25 cellular contexts compared by ENCODE assay signal in the genomic region with DNA sequence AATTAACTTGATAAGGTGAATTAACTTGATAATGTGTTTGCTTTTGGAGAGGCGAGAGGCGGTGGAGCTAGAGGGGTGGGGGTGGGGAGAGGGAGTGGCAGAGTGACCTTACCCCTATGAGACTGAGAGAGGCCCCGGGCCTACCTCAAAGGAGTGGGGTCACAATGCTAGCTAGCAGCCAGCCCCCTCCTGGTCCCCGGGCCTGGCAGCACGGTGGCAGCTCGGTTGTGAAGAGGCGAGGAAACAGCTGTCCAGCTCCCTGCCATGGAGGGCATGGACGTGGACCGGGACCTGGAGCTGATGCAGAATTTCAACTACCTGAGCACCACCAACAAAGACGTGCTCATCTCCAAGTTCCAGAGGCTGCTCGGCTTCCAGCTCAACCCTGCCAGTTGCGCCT.
"Had no signal": no experiment of that assay in that cellular context is flagged by ENCODE, and none has a peak within 500 bp of the region (broad histone marks: within the 10 kb centered on the region; RNA-seq: fewer than 3 reads in every experiment).

No MANE protein-coding gene starts in this region.

- DNase-seq: stimulated activated CD4-positive, alpha-beta T cell treated with anti-CD3 and anti-CD28 coated beads, Interleukin-2, amount 100 ng/mL, for 48 hours; stimulated activated CD4-positive, alpha-beta T cell treated with anti-CD3 and anti-CD28 coated beads, Interleukin-4, amount 100 ng/mL, for 1 hour; stimulated activated CD4-positive, alpha-beta T cell treated with anti-CD3 and anti-CD28 coated beads, Interleukin-4, amount 100 ng/mL, for 24 hours; stimulated activated CD4-positive, alpha-beta T cell treated with anti-CD3 and anti-CD28 coated beads, Interleukin-4, amount 100 ng/mL, for 4 hours; stimulated activated CD8-positive, alpha-beta memory T cell treated with anti-CD3 and anti-CD28 coated beads, Interleukin-4, amount 100 ng/mL, for 48 hours; stimulated activated naive B cell treated with anti-CD40 and anti-IgM and Interleukin-4, amounts not matched to agents 10 μg/mL and 1 μg/mL and 100 μg/mL, for 72 hours; stimulated activated naive CD4-positive, alpha-beta T cell; stimulated activated naive CD4-positive, alpha-beta T cell treated with Interleukin-2 at 50 U/mL for 16 hours; stimulated activated naive CD8-positive, alpha-beta T cell treated with anti-CD3 and anti-CD28 coated beads, Interleukin-15, amount 100 ng/mL, for 72 hours; stimulated activated naive CD8-positive, alpha-beta T cell treated with anti-CD3 and anti-CD28 coated beads, Interleukin-15, Interleukin-2, amounts not matched to agents 100 U/mL and 50 U/mL, for 24 hours; stomach; substantia nigra; testis; thyroid gland; tibial artery; transverse colon; upper lobe of right lung; uterus had no signal

- H3K36me3 ChIP-seq: stomach, suprapubic skin, thoracic aorta, thyroid gland, tibial artery, tibial nerve, transverse colon, upper lobe of left lung, upper lobe of right lung, uterus, vagina had no signal

- ATAC-seq: stimulated activated effector memory CD8-positive, alpha-beta T cell treated with anti-CD3 and anti-CD28 coated beads, Interleukin-12 subunit alpha, Interleukin-12 subunit beta, amount 100 ng/mL, for 72 hours; stimulated activated memory B cell treated with anti-CD40 and anti-IgM and Interleukin-4, amounts not matched to agents 10 μg/mL and 1 μg/mL and 100 μg/mL, for 72 hours; stimulated activated naive B cell treated with anti-CD40 and anti-IgM and Interleukin-4, amounts not matched to agents 10 μg/mL and 1 μg/mL and 100 μg/mL, for 72 hours; stimulated activated naive CD8-positive, alpha-beta T cell treated with anti-CD3 and anti-CD28 coated beads, Interleukin-15, amount 100 ng/mL, for 72 hours; stimulated activated naive CD8-positive, alpha-beta T cell treated with anti-CD3 and anti-CD28 coated beads, Interleukin-15, Interleukin-2, amounts not matched to agents 100 U/mL and 50 U/mL, for 24 hours; upper lobe of right lung had no signal

- H3K4me1 ChIP-seq: stomach, suprapubic skin, testis, thyroid gland, tibial artery, tibial nerve, upper lobe of left lung, upper lobe of right lung, uterus, vagina had no signal

- H3K9me3 ChIP-seq: suprapubic skin, testis, thoracic aorta, thyroid gland, transverse colon, upper lobe of left lung, upper lobe of right lung, uterus, vagina had no signal

- H3K4me3 ChIP-seq: stomach, suprapubic skin, testis, thoracic aorta, thyroid gland, tibial artery, tibial nerve, transverse colon, upper lobe of left lung, upper lobe of right lung, uterus, vagina had no signal

- H3K27ac ChIP-seq: stomach, suprapubic skin, testis, thoracic aorta, thyroid gland, tibial artery, tibial nerve, transverse colon, upper lobe of left lung, upper lobe of right lung, uterus, vagina had no signal

- H3K27me3 ChIP-seq: stomach, testis, thyroid gland, tibial artery, tibial nerve, upper lobe of left lung, upper lobe of right lung, uterus, vagina had no signal
